13 cellular contexts compared by ENCODE assay signal in genomic region chr12:4174417-4174816, GRCh38.
"Had no signal": no experiment of that assay in that cellular context is flagged by ENCODE, and none has a peak within 500 bp of the region (broad histone marks: within the 10 kb centered on the region; RNA-seq: fewer than 3 reads in every experiment).

No MANE protein-coding gene starts in this region.

- H3K36me3 Mint-ChIP-seq: stimulated activated memory B cell treated with anti-CD40 and anti-IgM and Interleukin-4, amounts not matched to agents 10 μg/mL and 1 μg/mL and 100 μg/mL, for 72 hours had no signal

- H3K36me3 ChIP-seq: cardiac muscle cell, left lung, tibial artery had no signal

- ATAC-seq: activated naive CD4-positive, alpha-beta T cell treated with anti-CD3 and anti-CD28 coated beads, Interleukin-2, amount 50 U/mL, for 72 hours; left lung; mucosa of descending colon; naive thymus-derived CD4-positive, alpha-beta T cell; stimulated activated memory B cell treated with anti-CD40 and anti-IgM and Interleukin-4, amounts not matched to agents 10 μg/mL and 1 μg/mL and 100 μg/mL, for 72 hours had no signal

- H3K4me1 ChIP-seq: tibial artery had no signal

- H3K4me3 Mint-ChIP-seq: activated T-cell treated with anti-CD3 and anti-CD28 coated beads, Interleukin-2, amount 50 U/mL, for 24 hours; naive thymus-derived CD4-positive, alpha-beta T cell; stimulated activated memory B cell treated with anti-CD40 and anti-IgM and Interleukin-4, amounts not matched to agents 10 μg/mL and 1 μg/mL and 100 μg/mL, for 72 hours had no signal

- H3K27me3 ChIP-seq: cardiac muscle cell, hepatocyte, left lung had no signal

- DNase-seq: activated effector memory CD4-positive, alpha-beta T cell treated with Interleukin-2 at 50 U/mL for 16 hours; activated T-cell treated with anti-CD3 and anti-CD28 coated beads, Interleukin-2, amount 50 U/mL, for 24 hours; left lung; mammary epithelial cell; mucosa of descending colon; naive thymus-derived CD4-positive, alpha-beta T cell; posterior cingulate gyrus; tibial artery had no signal

- H3K9me3 Mint-ChIP-seq: activated naive CD4-positive, alpha-beta T cell treated with anti-CD3 and anti-CD28 coated beads, Interleukin-2, amount 50 U/mL, for 72 hours; stimulated activated memory B cell treated with anti-CD40 and anti-IgM and Interleukin-4, amounts not matched to agents 10 μg/mL and 1 μg/mL and 100 μg/mL, for 72 hours had no signal

- H3K4me3 ChIP-seq: cardiac muscle cell, dorsolateral prefrontal cortex, hepatocyte, left lung, mucosa of descending colon, tibial artery had no signal

- H3K79me2 ChIP-seq: hepatocyte had no signal

- H3K27ac Mint-ChIP-seq: activated naive CD4-positive, alpha-beta T cell treated with anti-CD3 and anti-CD28 coated beads, Interleukin-2, amount 50 U/mL, for 72 hours; activated T-cell treated with anti-CD3 and anti-CD28 coated beads, Interleukin-2, amount 50 U/mL, for 24 hours; stimulated activated memory B cell treated with anti-CD40 and anti-IgM and Interleukin-4, amounts not matched to agents 10 μg/mL and 1 μg/mL and 100 μg/mL, for 72 hours had no signal

- H3K4me2 ChIP-seq: hepatocyte had no signal

- H3K27ac ChIP-seq: cardiac muscle cell, dorsolateral prefrontal cortex, hepatocyte, tibial artery had no signal

- H2AFZ ChIP-seq: hepatocyte had no signal

- H3K27me3 Mint-ChIP-seq: activated T-cell treated with anti-CD3 and anti-CD28 coated beads, Interleukin-2, amount 50 U/mL, for 24 hours; naive thymus-derived CD4-positive, alpha-beta T cell; stimulated activated memory B cell treated with anti-CD40 and anti-IgM and Interleukin-4, amounts not matched to agents 10 μg/mL and 1 μg/mL and 100 μg/mL, for 72 hours had no signal
